8 cellular contexts compared by ENCODE assay signal in genomic region chr19:13012690-13013608, GRCh38. TPM values are rescaled to one million over a fixed set of nuclear protein-coding genes. Genes with fewer than 3 reads are reported as not detected.
DNase-seq lines count a peak whose midpoint lies in the region; ATAC-seq, FAIRE-seq and TF ChIP-seq lines count a peak whose summit lies in the region.

No MANE protein-coding gene starts in this region.

- DNase-seq in AG08396 (ENCODE audit: low spot score) (peak; percentile 86), HT1080 (ENCODE audit: low read depth) (peak; percentile 62), left ventricle myocardium inferior (peak; percentile 63), skeletal muscle cell (ENCODE audit: low read depth) (no peak), Ammon's horn (ENCODE audit: low spot score) (no peak), HTR-8/SVneo (ENCODE audit: insufficient read length, low spot score) (no peak)

- peaks cover 2% of the 10 kb centered on the region for H3K36me3 Mint-ChIP-seq in activated naive CD4-positive, alpha-beta T cell treated with anti-CD3 and anti-CD28 coated beads, Interleukin-2, amount 50 U/mL, for 24 hours

- H3K27ac ChIP-seq in left ventricle myocardium inferior (replicated peaks), result peak overlapping the region; percentile 94

- no peaks in the 10 kb centered on the region for H3K36me3 ChIP-seq in left ventricle myocardium inferior

- intact Hi-C loops in left ventricle myocardium inferior (cut with micrococcal nuclease), result no loop called here

- H3K4me3 ChIP-seq in left ventricle myocardium inferior, result peak overlapping the region; percentile 59
- peak overlapping the region; percentile 33 for H3K4me3 ChIP-seq in skeletal muscle cell (ENCODE audit: low read depth, low read length)

- ATAC-seq in GM19023 (IDR thresholded peaks at IDR 0.05; ENCODE audit: unreplicated experiment), result no peak

- peaks cover 100% of the 10 kb centered on the region for H3K4me1 ChIP-seq in left ventricle myocardium inferior

- H3K27me3 ChIP-seq in left ventricle myocardium inferior (ENCODE audit: low read depth), result no peaks in the 10 kb centered on the region

- FAIRE-seq in HTR-8/SVneo (lab: Jason Lieb, UNC), result no peak

- no peaks in the 10 kb centered on the region for H3K9me3 Mint-ChIP-seq in activated naive CD4-positive, alpha-beta T cell treated with anti-CD3 and anti-CD28 coated beads, Interleukin-2, amount 50 U/mL, for 24 hours

- peaks cover 40% of the 10 kb centered on the region for H3K27me3 Mint-ChIP-seq in activated naive CD4-positive, alpha-beta T cell treated with anti-CD3 and anti-CD28 coated beads, Interleukin-2, amount 50 U/mL, for 24 hours

- peak overlapping the region; percentile 89 for H3K4me3 Mint-ChIP-seq in activated naive CD4-positive, alpha-beta T cell treated with anti-CD3 and anti-CD28 coated beads, Interleukin-2, amount 50 U/mL, for 24 hours

- TF ChIP-seq CTCF in left ventricle myocardium inferior (IDR thresholded peaks at IDR 0.05; ENCODE audit: borderline replicate concordance), result no peak

- H3K9me3 ChIP-seq in left ventricle myocardium inferior (replicated peaks), result no peaks in the 10 kb centered on the region

- H3K27ac Mint-ChIP-seq in activated naive CD4-positive, alpha-beta T cell treated with anti-CD3 and anti-CD28 coated beads, Interleukin-2, amount 50 U/mL, for 24 hours, result peak overlapping the region; percentile 87

- peaks cover 29% of the 10 kb centered on the region for H3K4me1 Mint-ChIP-seq in activated naive CD4-positive, alpha-beta T cell treated with anti-CD3 and anti-CD28 coated beads, Interleukin-2, amount 50 U/mL, for 24 hours

RNA-seq across cellular contexts. Expression of gene NFIX, which starts 17.7 kb away (rescaled TPM):
- 12.4 and 21.7 TPM in 2 replicates for total RNA-seq in HT1080 (2014; rRNA removed; shearing (Covaris generic))
- 38.9 and 51.6 TPM in 2 replicates for polyA plus RNA-seq in HT1080 (2015; cell fraction: cytosol; rRNA removed)
- polyA plus RNA-seq in HT1080 (2015; cell fraction: nucleus; rRNA removed), result 30.6 and 34.0 TPM in 2 replicates
- 118 TPM for total RNA-seq in left ventricle myocardium inferior

RNA-seq across cellular contexts. Expression of gene DAND5, which starts 43.6 kb away (rescaled TPM):
- 0.17 and 0.31 TPM in 2 replicates for total RNA-seq in HT1080 (2014; rRNA removed; shearing (Covaris generic))
- 0.07 and 0.08 TPM in 2 replicates for polyA plus RNA-seq in HT1080 (2015; cell fraction: cytosol; rRNA removed)
- 0.62 and 0.71 TPM in 2 replicates for polyA plus RNA-seq in HT1080 (2015; cell fraction: nucleus; rRNA removed)
- 12.7 TPM for total RNA-seq in left ventricle myocardium inferior

RNA-seq across cellular contexts. Expression of gene GADD45GIP1, which starts 55.9 kb away (rescaled TPM):
- 75.2 and 77.3 TPM in 2 replicates for total RNA-seq in HT1080 (2014; rRNA removed; shearing (Covaris generic))
- 55.3 and 64.7 TPM in 2 replicates for polyA plus RNA-seq in HT1080 (2015; cell fraction: cytosol; rRNA removed)
- 24.3 and 31.7 TPM in 2 replicates for polyA plus RNA-seq in HT1080 (2015; cell fraction: nucleus; rRNA removed)
- total RNA-seq in left ventricle myocardium inferior, result 31.4 TPM

Comparison
In these comparisons a context has a peak if more than half of its experiments do, and no peak if none do; other contexts are left out.
1. DNase-seq: peak in AG08396 (single experiment), HT1080 (single experiment) and left ventricle myocardium inferior (single experiment); none in skeletal muscle cell (single experiment), Ammon's horn (single experiment) and HTR-8/SVneo (single experiment).
2. RNA of gene DAND5, which starts 43.6 kb away (total RNA-seq): 12.7 TPM in left ventricle myocardium inferior (single experiment); 0.17 to 0.31 TPM in HT1080; every median in the first group is over 10 times any median in the second.